16 cellular contexts compared by ENCODE assay signal in genomic region chr11:106228996-106229395, GRCh38.
"Had no signal": no experiment of that assay in that cellular context is flagged by ENCODE, and none has a peak within 500 bp of the region (broad histone marks: within the 10 kb centered on the region; RNA-seq: fewer than 3 reads in every experiment).

No MANE protein-coding gene starts in this region.

- H3K9me3 ChIP-seq: body of pancreas, neutrophil had no signal

- H3K4me3 ChIP-seq: body of pancreas, left lung had no signal

- H3K79me2 ChIP-seq: parathyroid adenoma had no signal

- H3K27me3 ChIP-seq: body of pancreas, left lung, neutrophil had no signal

- H3K27ac ChIP-seq: body of pancreas, left lung, neutrophil, parathyroid adenoma, WERI-Rb-1 had no signal

- DNase-seq: activated CD4-positive, alpha-beta memory T cell treated with anti-CD3 and anti-CD28 coated beads, Interleukin-2, amount 10 ng/mL, durations not matched to agents 7 days and 5 days; activated CD4-positive, alpha-beta T cell treated with anti-CD3 and anti-CD28 coated beads for 36 hours; activated effector memory CD4-positive, alpha-beta T cell treated with Interleukin-2 at 50 U/mL for 16 hours; activated T-cell treated with anti-CD3 and anti-CD28 coated beads, Interleukin-2, amount 50 U/mL, for 4 hours; amniotic stem cell; body of pancreas; dermis blood vessel endothelial cell; effector memory CD8-positive, alpha-beta T cell; left lung; natural killer cell; T-cell; T-helper 9 cell; WERI-Rb-1 had no signal

- H2AFZ ChIP-seq: parathyroid adenoma had no signal

- H3K4me1 ChIP-seq: body of pancreas, left lung, parathyroid adenoma had no signal

- ATAC-seq: activated CD4-positive, alpha-beta T cell treated with anti-CD3 and anti-CD28 coated beads for 36 hours; activated T-cell treated with anti-CD3 and anti-CD28 coated beads, Interleukin-2, amount 50 U/mL, for 4 hours; body of pancreas; effector memory CD8-positive, alpha-beta T cell; left lung; natural killer cell; stimulated activated effector memory CD8-positive, alpha-beta T cell treated with anti-CD3 and anti-CD28 coated beads, Interleukin-12 subunit alpha, Interleukin-12 subunit beta, amount 100 ng/mL, for 72 hours; T-cell had no signal

- H3K36me3 ChIP-seq: left lung, neutrophil, WERI-Rb-1 had no signal
